ENCODE assay signal across 8 cellular contexts in the genomic region with DNA sequence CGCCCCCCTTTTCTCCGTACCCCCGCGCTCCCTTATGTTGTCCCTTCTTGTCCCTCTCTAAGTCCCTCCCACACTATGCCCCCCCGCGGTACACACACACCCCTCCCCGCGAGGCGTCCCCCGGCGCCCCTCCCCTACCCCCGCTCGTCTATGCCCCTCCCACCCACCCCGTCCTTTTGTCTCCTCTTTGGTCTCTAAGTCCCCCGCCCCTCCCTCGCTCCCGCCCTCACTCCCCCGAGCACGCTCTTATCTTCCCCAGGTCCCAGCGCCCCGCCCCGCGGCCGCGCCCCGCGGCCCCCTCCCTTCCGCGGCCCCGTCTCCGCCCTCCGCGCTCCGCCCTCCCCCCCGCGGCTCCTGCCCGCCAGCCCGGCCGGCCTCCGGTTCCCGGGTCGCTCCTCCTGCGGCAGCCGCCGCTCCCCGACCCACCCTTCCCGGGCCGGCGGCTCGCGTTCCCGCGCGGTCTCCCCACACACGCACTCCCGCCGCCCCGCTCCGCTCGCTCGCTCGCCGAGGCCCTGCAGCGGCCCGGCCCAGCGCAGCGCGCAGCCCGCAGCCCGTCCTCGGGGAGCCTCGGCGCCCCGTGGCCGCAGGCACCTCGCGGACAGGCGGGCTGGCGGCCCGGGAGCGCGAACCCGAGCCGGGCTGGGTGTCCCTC. TPM values are rescaled to one million over a fixed set of nuclear protein-coding genes. Genes with fewer than 3 reads are reported as not detected.
DNase-seq lines count a peak whose midpoint lies in the region; ATAC-seq and TF ChIP-seq lines count a peak whose summit lies in the region.

No MANE protein-coding gene starts in this region.

- intact Hi-C loops in Panc1 (cut with micrococcal nuclease; ENCODE audit: unreplicated experiment): loop anchor here (5.0 kb wide), 1 partner anchor 50 kb away; the partner anchor contains the start of gene BCORL1

- DNase-seq in AG09319 (ENCODE audit: extremely low read depth, low read depth): peak; percentile 88
- peak; percentile 32 for DNase-seq in GM19240 (ENCODE audit: insufficient read length, low spot score)
- peak; percentile 28 for DNase-seq in HS-5 (ENCODE audit: low read depth)
- peak; percentile 50 for DNase-seq in Panc1 (ENCODE audit: low read depth, low spot score)
- DNase-seq in activated T-helper 1 cell treated with Interleukin-2 at 50 U/mL for 16 hours (ENCODE audit: low read depth): peak; percentile 70
- DNase-seq in fibroblast of gingiva (ENCODE audit: low read depth): peak; percentile 95
- peak; percentile 66 for DNase-seq in naive B cell

- peak overlapping the region in 5 of 6 donors; percentile 70 to 90 (median 80) for H3K27ac Mint-ChIP-seq in naive B cell
- H3K27ac Mint-ChIP-seq in stimulated activated memory B cell treated with anti-CD40 and anti-IgM and Interleukin-4, amounts not matched to agents 10 μg/mL and 1 μg/mL and 100 μg/mL, for 72 hours: peak overlapping the region; percentile 95

- H3K36me3 Mint-ChIP-seq in naive B cell: no peaks in the 10 kb centered on the region
- H3K36me3 Mint-ChIP-seq in stimulated activated memory B cell treated with anti-CD40 and anti-IgM and Interleukin-4, amounts not matched to agents 10 μg/mL and 1 μg/mL and 100 μg/mL, for 72 hours: peaks cover 5% of the 10 kb centered on the region

- H3K27me3 ChIP-seq in Panc1 (ENCODE audit: control insufficient read depth, insufficient read depth, low read length): no peaks in the 10 kb centered on the region

- ATAC-seq in Panc1 (peak; percentile 77), naive B cell (ENCODE audit: low read depth in 2 of 2) (peak; percentile 63 to 65)
- peak; percentile 84 for ATAC-seq in stimulated activated memory B cell treated with anti-CD40 and anti-IgM and Interleukin-4, amounts not matched to agents 10 μg/mL and 1 μg/mL and 100 μg/mL, for 72 hours

- H3K27me3 Mint-ChIP-seq in naive B cell: no peaks in the 10 kb centered on the region
- no peaks in the 10 kb centered on the region for H3K27me3 Mint-ChIP-seq in stimulated activated memory B cell treated with anti-CD40 and anti-IgM and Interleukin-4, amounts not matched to agents 10 μg/mL and 1 μg/mL and 100 μg/mL, for 72 hours

- POLR2A ChIA-PET in Panc1 (lab: Charles Lee): no interaction called here

- CTCF ChIA-PET in Panc1 (lab: Charles Lee): no interaction called here

- peak overlapping the region; percentile 55 to 96 for H3K4me3 ChIP-seq in Panc1 (ENCODE audit: low read depth in 2 of 2, low read length in 2 of 2)

- peak overlapping the region; percentile 75 to 94 (median 86) for H3K4me3 Mint-ChIP-seq in naive B cell
- H3K4me3 Mint-ChIP-seq in stimulated activated memory B cell treated with anti-CD40 and anti-IgM and Interleukin-4, amounts not matched to agents 10 μg/mL and 1 μg/mL and 100 μg/mL, for 72 hours: peak overlapping the region; percentile 92

- no peaks in the 10 kb centered on the region for H3K9me3 ChIP-seq in Panc1 (ENCODE audit: control insufficient read depth, insufficient read depth, low read depth, low read length)

- H3K27ac ChIP-seq in Panc1 (ENCODE audit: low read length): peak overlapping the region; percentile 81

- H3K36me3 ChIP-seq in Panc1 (ENCODE audit: control insufficient read depth, insufficient read depth, low read length): no peaks in the 10 kb centered on the region; the same call in 1 of the 2 replicates

- BruUV-seq in Panc1 (replicated peaks; lab: Mats Ljungman, UMichigan): no TSS peak

- H3K9me3 Mint-ChIP-seq in naive B cell: no peaks in the 10 kb centered on the region
- no peaks in the 10 kb centered on the region for H3K9me3 Mint-ChIP-seq in stimulated activated memory B cell treated with anti-CD40 and anti-IgM and Interleukin-4, amounts not matched to agents 10 μg/mL and 1 μg/mL and 100 μg/mL, for 72 hours

- in situ Hi-C loops in Panc1 (cut with HindIII; ENCODE audit: low pct_unique_long_range_greater_than_20kb, low sequenced_read_pairs): no loop called here

- peaks cover 8% of the 10 kb centered on the region; the same call in 1 of the 2 replicates for H3K4me1 ChIP-seq in Panc1 (ENCODE audit: control insufficient read depth, insufficient read depth, low read length)

- TF ChIP-seq CTCF in AG09319 (IDR thresholded peaks at IDR 0.05; ENCODE audit: low read depth, low read length) (no peak), Panc1 (IDR thresholded peaks at IDR 0.05) (no peak)

- peaks cover 5 to 12% (median 5%) of the 10 kb centered on the region in 3 donors for H3K4me1 Mint-ChIP-seq in naive B cell
- H3K4me1 Mint-ChIP-seq in stimulated activated memory B cell treated with anti-CD40 and anti-IgM and Interleukin-4, amounts not matched to agents 10 μg/mL and 1 μg/mL and 100 μg/mL, for 72 hours: peaks cover 12% of the 10 kb centered on the region

RNA-seq across cellular contexts. Expression of gene UTP14A, which starts 26.3 kb away (rescaled TPM):
- total RNA-seq in Panc1 (2021; ENCODE audit: unreplicated experiment): 64.2 TPM
- polyA plus RNA-seq in Panc1 (2012; ENCODE audit: insufficient read length): 38.1 TPM
- polyA plus RNA-seq in naive B cell (ENCODE audit: low read depth in 6 of 6): 10 to 100 TPM in 1 of 6 donors, 1 to 10 TPM in 4, under 1 TPM in 1; 0.60 to 11.3 (median 6.4) TPM

RNA-seq across cellular contexts. Expression of gene BCORL1, which starts 50.2 kb away (rescaled TPM):
- total RNA-seq in Panc1 (2021; ENCODE audit: unreplicated experiment): 67.4 TPM
- 60.7 TPM for polyA plus RNA-seq in Panc1 (2012; ENCODE audit: insufficient read length)
- polyA plus RNA-seq in naive B cell (ENCODE audit: low read depth in 6 of 6): 1 to 10 TPM in 2 of 6 donors, under 1 TPM in 3, not detected in 1; 0.31 to 2.1 (median 0.70) TPM

Comparison
In these comparisons a context has a peak if more than half of its experiments do, and no peak if none do; other contexts are left out.
1. Peak in every context shown above with its lines: DNase-seq, ATAC-seq, H3K4me3 ChIP-seq and H3K27ac ChIP-seq.
2. DNase-seq: peak in every context shown above with its lines; median percentile 95 in fibroblast of gingiva; 88 in AG09319; 70 in activated T-helper 1 cell treated with Interleukin-2 at 50 U/mL for 16 hours; 66 in naive B cell; 50 in Panc1; 32 in GM19240; 28 in HS-5.